In genomic region chr10:17427201-17427600, GRCh38 we compare ENCODE assay signal across 12 cellular contexts. TPM values are rescaled to one million over a fixed set of nuclear protein-coding genes. Genes with fewer than 3 reads are reported as not detected.
"Had no signal": no experiment of that assay in that cellular context is flagged by ENCODE, and none has a peak within 500 bp of the region (broad histone marks: within the 10 kb centered on the region; RNA-seq: fewer than 3 reads in every experiment).

No MANE protein-coding gene starts in this region.

- H3K9me3 ChIP-seq: mucosa of descending colon, SK-N-SH, suprapubic skin had no signal

- H3K36me3 ChIP-seq: cardiac muscle cell, suprapubic skin had no signal

- H3K27ac Mint-ChIP-seq: nephron progenitor cell had no signal

- H3K4me3 Mint-ChIP-seq: nephron progenitor cell had no signal

- H3K4me1 ChIP-seq: suprapubic skin had no signal

- H3K27ac ChIP-seq: cardiac muscle cell, suprapubic skin had no signal

- H3K27me3 ChIP-seq: cardiac muscle cell had no signal

- ATAC-seq: mucosa of descending colon had no signal

- H3K4me3 ChIP-seq: cardiac muscle cell, mucosa of descending colon, suprapubic skin had no signal

- DNase-seq: activated CD4-positive, CD25-positive, alpha-beta regulatory T cell treated with anti-CD3 and anti-CD28 coated beads, Interleukin-2, amount 50 U/mL, for 72 hours; activated T-cell treated with anti-CD3 and anti-CD28 coated beads for 4 hours; foreskin melanocyte; head of caudate nucleus; mucosa of descending colon; nephron progenitor cell; SK-N-SH; stimulated activated CD4-positive, alpha-beta T cell treated with anti-CD3 and anti-CD28 coated beads, Interleukin-2, amount 100 ng/mL, for 48 hours; stimulated activated naive CD4-positive, alpha-beta T cell treated with Interleukin-2 at 50 U/mL for 16 hours had no signal

- H3K9me3 Mint-ChIP-seq: nephron progenitor cell had no signal

RNA-seq across cellular contexts. Expression of gene ST8SIA6, which starts 27.2 kb away (rescaled TPM):
- total RNA-seq: cardiac muscle cell, osteocyte had no signal
